ENCODE assay signal across 1 cellular context in genomic region chr4:37976513-37976912, GRCh38.
TF ChIP-seq lines count a peak whose summit lies in the region.

No MANE protein-coding gene starts in this region.

TF ChIP-seq in HCT116, 20 proteins besides CTCF, POLR2A, EP300 and RAD21 (continued from another document):
- TF ChIP-seq SRF (IDR thresholded peaks at IDR 0.05; ENCODE audit: low read depth), result no peak
- TF ChIP-seq ZBTB33 (IDR thresholded peaks at IDR 0.05; ENCODE audit: extremely low read depth, insufficient replicate concordance, low read length), result no peak
- TF ChIP-seq ZNF274 (IDR thresholded peaks at IDR 0.05; ENCODE audit: low read depth, low read length), result no peak
